In the genomic region with DNA sequence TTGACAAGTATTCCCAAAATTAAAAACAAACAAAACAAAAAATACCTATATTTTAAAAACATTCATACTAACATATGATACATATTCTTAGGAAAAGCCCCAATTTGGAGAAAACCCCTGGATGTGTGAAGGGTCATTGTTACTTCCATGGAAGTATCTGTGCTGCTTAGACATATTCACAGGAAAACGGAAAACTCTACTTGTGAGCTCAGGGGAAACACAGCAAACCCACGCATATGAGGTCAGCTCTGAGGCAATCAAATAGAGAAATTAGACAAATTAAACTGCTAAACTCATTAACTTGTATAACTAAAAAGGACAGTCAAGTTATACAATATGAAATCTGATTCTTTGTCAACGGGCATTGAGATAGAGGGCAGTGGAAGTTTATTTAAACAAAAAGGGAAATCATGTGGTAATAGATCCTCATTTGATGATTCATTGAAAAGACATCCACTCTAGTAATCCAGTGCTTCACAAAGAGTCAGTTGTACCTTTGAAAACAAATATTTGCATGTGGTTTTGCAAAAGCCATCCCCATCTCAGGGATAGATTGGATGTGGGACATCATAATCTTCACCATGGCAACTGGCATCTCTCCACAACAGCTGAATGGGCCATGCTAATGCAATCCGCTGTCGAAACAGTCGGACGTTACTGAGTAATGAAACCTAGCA, we compare ENCODE assay signal across 10 cellular contexts.
DNase-seq lines count a peak whose midpoint lies in the region; ATAC-seq and TF ChIP-seq lines count a peak whose summit lies in the region.
"Had no signal": no experiment of that assay in that cellular context is flagged by ENCODE, and none has a peak within 500 bp of the region (broad histone marks: within the 10 kb centered on the region; RNA-seq: fewer than 3 reads in every experiment).

No MANE protein-coding gene starts in this region.

- WGBS in SK-N-SH (ENCODE audit: low lambda C conversion rate), result 71% methylated on average over 7 of the region's 7 CpGs
- 60 to 72% (median 66%) methylated on average over 7 of the region's 7 CpGs for WGBS in stomach, 5 donors

- peaks cover 0 to 6% of the 10 kb centered on the region in 2 experiments for H3K36me3 ChIP-seq in SK-N-SH (replicated peaks in 1 of 2; ENCODE audit: control insufficient read depth in 1 of 2, insufficient read depth in 2 of 2, low read length in 1 of 2)
- H3K36me3 ChIP-seq in effector memory CD4-positive, alpha-beta T cell (ENCODE audit: control insufficient read depth, insufficient read depth, low read length), result no peaks in the 10 kb centered on the region
- no peaks in the 10 kb centered on the region for H3K36me3 ChIP-seq in stomach

- H3K79me2 ChIP-seq in SK-N-SH (ENCODE audit: insufficient read depth), result no peaks in the 10 kb centered on the region

- TF ChIP-seq CTCF in SK-N-SH (IDR thresholded peaks at IDR 0.05) (no peak), stomach (IDR thresholded peaks at IDR 0.05) (no peak)

- H3K4me1 ChIP-seq in SK-N-SH (ENCODE audit: control insufficient read depth in 1 of 2, insufficient read depth in 2 of 2, low read depth in 1 of 2, low read length in 1 of 2), result peaks cover 0 to 2% of the 10 kb centered on the region in 2 experiments; a peak in 1 of 4 replicates
- H3K4me1 ChIP-seq in effector memory CD4-positive, alpha-beta T cell (ENCODE audit: control insufficient read depth, insufficient read depth, low read length, poor library complexity, severe bottlenecking), result no peaks in the 10 kb centered on the region
- no peaks in the 10 kb centered on the region for H3K4me1 ChIP-seq in stomach

- H3K4me2 ChIP-seq in SK-N-SH, result no peak overlapping the region

- no peak for TF ChIP-seq RAD21 in SK-N-SH (IDR thresholded peaks at IDR 0.05; ENCODE audit: low read length)

- no peaks in the 10 kb centered on the region for H4K20me1 ChIP-seq in SK-N-SH (ENCODE audit: insufficient read depth)

- H3K27ac ChIP-seq in SK-N-SH (ENCODE audit: low read depth in 2 of 2, low read length in 1 of 2), result no peak overlapping the region
- H3K27ac ChIP-seq in effector memory CD4-positive, alpha-beta T cell (ENCODE audit: insufficient read depth, low read length, poor library complexity, severe bottlenecking), result no peak overlapping the region
- no peak overlapping the region for H3K27ac ChIP-seq in stomach

- TF ChIP-seq POLR2A in stomach (IDR thresholded peaks at IDR 0.05), result no peak

- ATAC-seq in GM21825 (IDR thresholded peaks at IDR 0.05; ENCODE audit: unreplicated experiment), result no peak

- H3F3A ChIP-seq in SK-N-SH (replicated peaks; ENCODE audit: insufficient read depth), result no peaks in the 10 kb centered on the region

- H3K4me3 ChIP-seq in SK-N-SH (ENCODE audit: low read depth in 2 of 2, low read length in 1 of 2) (no peak overlapping the region), stomach (no peak overlapping the region)
- H3K4me3 ChIP-seq in effector memory CD4-positive, alpha-beta T cell (ENCODE audit: insufficient read depth, low read depth, low read length, poor library complexity, severe bottlenecking), result no peak overlapping the region

- H3K27me3 ChIP-seq in SK-N-SH (ENCODE audit: insufficient read depth) (no peaks in the 10 kb centered on the region), stomach (peaks cover 0 to 3% (median 0%) of the 10 kb centered on the region in 3 donors)
- H3K27me3 ChIP-seq in effector memory CD4-positive, alpha-beta T cell (replicated peaks; ENCODE audit: control insufficient read depth, insufficient read depth, low read length, poor library complexity, severe bottlenecking), result peaks cover 5% of the 10 kb centered on the region

- TF ChIP-seq EP300 in SK-N-SH (IDR thresholded peaks at IDR 0.05; ENCODE audit: borderline replicate concordance in 1 of 2, low read depth in 1 of 2, low read length in 1 of 2) (no peak), stomach (IDR thresholded peaks at IDR 0.05) (no peak)

- H3K9ac ChIP-seq in SK-N-SH, result no peak overlapping the region

- no peak overlapping the region for H2AFZ ChIP-seq in SK-N-SH (ENCODE audit: low read depth)

- peak; percentile 90 for DNase-seq in COLO668 (lab: John Stamatoyannopoulos, UW; ENCODE audit: unreplicated experiment)
- DNase-seq in NCI-H146 (lab: John Stamatoyannopoulos, UW), result peak; percentile 98
- no peak for DNase-seq in SK-N-SH
- peak; percentile 98 for DNase-seq in iris pigment epithelial cell (ENCODE audit: low read depth)
- no peak for DNase-seq in effector memory CD4-positive, alpha-beta T cell
- DNase-seq in stomach, result no peak
- no peak for DNase-seq in NOMO-1 (lab: John Stamatoyannopoulos, UW; ENCODE audit: unreplicated experiment in 2 of 2)
- DNase-seq: activated CD4-positive, alpha-beta memory T cell treated with anti-CD3 and anti-CD28 coated beads, Interleukin-2, amount 10 ng/mL, durations not matched to agents 7 days and 5 days; C1 segment of cervical spinal cord had no signal

- H3K9me3 ChIP-seq in SK-N-SH (no peaks in the 10 kb centered on the region), stomach (no peaks in the 10 kb centered on the region)
- H3K9me3 ChIP-seq in effector memory CD4-positive, alpha-beta T cell (ENCODE audit: control insufficient read depth, low read length), result no peaks in the 10 kb centered on the region

- POLR2A ChIA-PET in SK-N-SH (lab: Yijun Ruan, JAX), result no interaction called here

- CTCF ChIA-PET in SK-N-SH (lab: Yijun Ruan, JAX), result interaction anchor here (0.9 to 2.3 kb wide), 3 partner anchors 8 to 13 kb away, joined by 3 to 9 read pairs (median 3); no protein-coding TSS in a partner anchor

- intact Hi-C loops in stomach (cut with DNase I; ENCODE audit: low total_unique reads), result no loop called here

- no peaks in the 10 kb centered on the region for H3K9me2 ChIP-seq in SK-N-SH

TF ChIP-seq in SK-N-SH, 30 proteins besides CTCF, POLR2A, EP300 and RAD21:
- TF ChIP-seq GATA2 (CRISPR knock-in tag; IDR thresholded peaks at IDR 0.05) (no peak), CHD2 (IDR thresholded peaks at IDR 0.05; ENCODE audit: low read length, partially characterized antibody) (no peak), RXRA (IDR thresholded peaks at IDR 0.05; ENCODE audit: borderline replicate concordance, low read depth) (no peak), PBX3 (IDR thresholded peaks at IDR 0.05) (no peak), FOSL2 (IDR thresholded peaks at IDR 0.05; ENCODE audit: borderline replicate concordance, low read depth) (peak; percentile 23; the same call in 1 of the 2 replicates), JUND (IDR thresholded peaks at IDR 0.05) (0 out of 2 replicates have a peak, but pooled peaks have one; percentile 7), IRF3 (IDR thresholded peaks at IDR 0.05; ENCODE audit: low read depth, low read length) (no peak), POLR2AphosphoS5 (IDR thresholded peaks at IDR 0.05; ENCODE audit: low read depth, low read length) (no peak), SMC3 (IDR thresholded peaks at IDR 0.05; ENCODE audit: low read depth, low read length) (no peak)

Comparison
In these comparisons a context has a peak if more than half of its experiments do, and no peak if none do; other contexts are left out.
1. DNase-seq: peak in COLO668 (single experiment), NCI-H146 (single experiment) and iris pigment epithelial cell (single experiment); none in SK-N-SH (single experiment), effector memory CD4-positive, alpha-beta T cell (0 of 3), stomach (single experiment) and NOMO-1 (0 of 2).